In genomic region chr6:166435574-166435973, GRCh38 we compare ENCODE assay signal across 10 cellular contexts. TPM values are rescaled to one million over a fixed set of nuclear protein-coding genes. Genes with fewer than 3 reads are reported as not detected.
DNase-seq lines count a peak whose midpoint lies in the region; ATAC-seq and TF ChIP-seq lines count a peak whose summit lies in the region.
"Had no signal": no experiment of that assay in that cellular context is flagged by ENCODE, and none has a peak within 500 bp of the region (broad histone marks: within the 10 kb centered on the region; RNA-seq: fewer than 3 reads in every experiment).

No MANE protein-coding gene starts in this region.

- H4K5ac ChIP-seq in H9 (ENCODE audit: insufficient read length, low read depth, low read length): no peak overlapping the region

- WGBS in H9 (ENCODE audit: extremely low coverage, insufficient read length, low lambda C conversion rate): no CpG with 5 or more reads among the region's 10 CpGs

- H3K56ac ChIP-seq in H9 (ENCODE audit: insufficient read length, low read depth, low read length): no peak overlapping the region

- no peaks in the 10 kb centered on the region for H4K20me1 ChIP-seq in H9 (ENCODE audit: control insufficient read depth, insufficient read depth, insufficient read length)

- H3K9ac ChIP-seq in H9 (ENCODE audit: extremely low read depth, insufficient read length, low read length): no peak overlapping the region

- no peaks in the 10 kb centered on the region for H3K9me3 ChIP-seq in AG04450 (ENCODE audit: control insufficient read depth, insufficient read depth, low read length)
- no peaks in the 10 kb centered on the region for H3K9me3 ChIP-seq in H9 (ENCODE audit: control insufficient read depth, low read depth, low read length)
- H3K9me3 ChIP-seq: prostate gland had no signal

- H2AFZ ChIP-seq in H9 (ENCODE audit: low read length): no peak overlapping the region

- no peak overlapping the region for H3K18ac ChIP-seq in H9 (ENCODE audit: insufficient read length, low read depth, low read length)

- H3K27ac Mint-ChIP-seq in H9: peak overlapping the region in 1 of 3 experiments; percentile 65; a peak in 1 of 7 replicates
- H3K27ac Mint-ChIP-seq in activated CD4-positive, alpha-beta T cell treated with anti-CD3 and anti-CD28 coated beads, Interleukin-2, amount 10 ng/mL, durations not matched to agents 7 days and 5 days: no peak overlapping the region

- H3T11ph ChIP-seq in H9 (ENCODE audit: low read length): no peak overlapping the region

- peak; percentile 48 to 78 for ATAC-seq in left cardiac atrium
- ATAC-seq in GM21367 (IDR thresholded peaks at IDR 0.05; ENCODE audit: unreplicated experiment): no peak

- H2AK5ac ChIP-seq in H9 (ENCODE audit: insufficient read length, low read length): no peak overlapping the region

- H3K23me2 ChIP-seq in H9 (ENCODE audit: insufficient read length, low read depth, low read length, poor library complexity, severe bottlenecking): no peaks in the 10 kb centered on the region

- DNase-seq in AG04450 (ENCODE audit: low read depth, low spot score) (no peak), H9 (peak; percentile 25), left cardiac atrium (peak; percentile 40), GOT3 (lab: John Stamatoyannopoulos, UW) (no peak), substantia nigra (lab: John Stamatoyannopoulos, UW) (no peak), NCI-H82 (lab: John Stamatoyannopoulos, UW) (no peak)
- DNase-seq in activated CD4-positive, alpha-beta T cell treated with anti-CD3 and anti-CD28 coated beads, Interleukin-2, amount 10 ng/mL, durations not matched to agents 7 days and 5 days: peak; percentile 31
- DNase-seq: glutamatergic neuron had no signal

- no peaks in the 10 kb centered on the region for H3K9me3 Mint-ChIP-seq in H9
- no peaks in the 10 kb centered on the region for H3K9me3 Mint-ChIP-seq in activated CD4-positive, alpha-beta T cell treated with anti-CD3 and anti-CD28 coated beads, Interleukin-2, amount 10 ng/mL, durations not matched to agents 7 days and 5 days

- H3K14ac ChIP-seq in H9 (ENCODE audit: insufficient read depth, low read length): no peak overlapping the region

- H4K8ac ChIP-seq in H9 (replicated peaks; ENCODE audit: insufficient read length, low read depth, low read length): no peak overlapping the region

- no peak overlapping the region for H2BK12ac ChIP-seq in H9 (ENCODE audit: insufficient read length, low read depth, low read length)

- no peak overlapping the region for H2BK20ac ChIP-seq in H9 (ENCODE audit: low read depth, low read length, poor library complexity, severe bottlenecking)

- no peaks in the 10 kb centered on the region for H3K79me1 ChIP-seq in H9 (ENCODE audit: insufficient read depth, low read depth, low read length, poor library complexity, severe bottlenecking)

- no peak overlapping the region for H3K23ac ChIP-seq in H9 (ENCODE audit: insufficient read length, low read depth, low read length)

- no peaks in the 10 kb centered on the region for H3K27me3 Mint-ChIP-seq in H9 (ENCODE audit: low read depth)
- no peaks in the 10 kb centered on the region for H3K27me3 Mint-ChIP-seq in activated CD4-positive, alpha-beta T cell treated with anti-CD3 and anti-CD28 coated beads, Interleukin-2, amount 10 ng/mL, durations not matched to agents 7 days and 5 days

- no peak overlapping the region for H2BK5ac ChIP-seq in H9 (ENCODE audit: insufficient read length, low read length)

- CTCF ChIA-PET in AG04450 (lab: Charles Lee): interaction anchor here (1.2 kb wide), 1 partner anchor 20 kb away, joined by 3 read pairs; no protein-coding TSS in a partner anchor
- CTCF ChIA-PET in activated CD4-positive, alpha-beta T cell treated with anti-CD3 and anti-CD28 coated beads, Interleukin-2, amount 10 ng/mL, durations not matched to agents 7 days and 5 days (lab: Charles Lee): interaction anchor here (0.6 to 1.4 kb wide), 2 partner anchors 11 kb away, joined by 3 to 4 read pairs; no protein-coding TSS in a partner anchor

- no peak overlapping the region for H2BK15ac ChIP-seq in H9 (ENCODE audit: low read depth, low read length)

- H3K4ac ChIP-seq in H9 (ENCODE audit: low read depth, low read length): no peak overlapping the region

- H3K27ac ChIP-seq in AG04450 (ENCODE audit: low read depth, low read length) (peak overlapping the region; percentile 11), H9 (ENCODE audit: insufficient read length, low read depth, low read length) (no peak overlapping the region), substantia nigra (ENCODE audit: low read depth, low read length, poor library complexity, severe bottlenecking) (no peak overlapping the region)
- H3K27ac ChIP-seq: prostate gland had no signal

- H3K4me2 ChIP-seq in H9 (ENCODE audit: insufficient read depth, insufficient read length, low read length): no peak overlapping the region

- POLR2A ChIA-PET in AG04450 (lab: Yijun Ruan, JAX): no interaction called here
- POLR2A ChIA-PET in activated CD4-positive, alpha-beta T cell treated with anti-CD3 and anti-CD28 coated beads, Interleukin-2, amount 10 ng/mL, durations not matched to agents 7 days and 5 days (lab: Charles Lee): no interaction called here

- H3K4me1 Mint-ChIP-seq in H9: 0 out of 4 replicates have a peak, but pooled peaks cover 0 to 4% of the 10 kb centered on the region in 2 experiments
- H3K4me1 Mint-ChIP-seq in activated CD4-positive, alpha-beta T cell treated with anti-CD3 and anti-CD28 coated beads, Interleukin-2, amount 10 ng/mL, durations not matched to agents 7 days and 5 days: peaks cover 23% of the 10 kb centered on the region

- no peaks in the 10 kb centered on the region for H3K79me2 ChIP-seq in H9 (ENCODE audit: insufficient read depth, low read length)

- H3K27me3 ChIP-seq in AG04450 (ENCODE audit: control insufficient read depth, insufficient read depth, low read length) (no peaks in the 10 kb centered on the region), H9 (ENCODE audit: insufficient read depth, low read length) (no peaks in the 10 kb centered on the region)

- H3K36me3 Mint-ChIP-seq in H9 (ENCODE audit: insufficient read depth in 1 of 3, low read depth in 3 of 3): peaks cover 10 to 13% (median 12%) of the 10 kb centered on the region in 3 experiments; a peak in 5 of 7 replicates
- no peaks in the 10 kb centered on the region for H3K36me3 Mint-ChIP-seq in activated CD4-positive, alpha-beta T cell treated with anti-CD3 and anti-CD28 coated beads, Interleukin-2, amount 10 ng/mL, durations not matched to agents 7 days and 5 days (ENCODE audit: low read depth)

- intact Hi-C loops in left cardiac atrium (cut with DNase I): no loop called here

- no peak overlapping the region for H3K4me3 Mint-ChIP-seq in H9
- H3K4me3 Mint-ChIP-seq in activated CD4-positive, alpha-beta T cell treated with anti-CD3 and anti-CD28 coated beads, Interleukin-2, amount 10 ng/mL, durations not matched to agents 7 days and 5 days: no peak overlapping the region

- no peak overlapping the region for H2BK120ac ChIP-seq in H9 (ENCODE audit: low read depth, low read length, poor library complexity, severe bottlenecking)

- no peaks in the 10 kb centered on the region for H3K4me1 ChIP-seq in H9 (ENCODE audit: insufficient read depth, low read length)
- H3K4me1 ChIP-seq: prostate gland had no signal

- TF ChIP-seq CTCF in AG04450 (IDR thresholded peaks at IDR 0.05; ENCODE audit: low read depth, low read length): no peak
- TF ChIP-seq CTCF in H9 (conservative IDR thresholded peaks at IDR 0.05): peak; percentile 16; the same call in 1 of the 3 replicates

- no peak overlapping the region for H4K91ac ChIP-seq in H9 (ENCODE audit: insufficient read length, low read depth, low read length)

- no peak overlapping the region for H3K4me3 ChIP-seq in AG04450 (ENCODE audit: low read depth, low read length)
- H3K4me3 ChIP-seq: prostate gland had no signal

RNA-seq across cellular contexts. Expression of gene MPC1, which starts 52.8 kb away (rescaled TPM):
- 15.7 and 20.0 TPM in 2 replicates for polyA plus RNA-seq in AG04450 (2011; rRNA removed)
- 6.3 and 7.5 TPM in 2 replicates for polyA minus RNA-seq in AG04450 (2011; rRNA and poly(A)+ RNA removed)
- 9.7 and 10.0 TPM in 2 replicates for total RNA-seq in H9 (2021)
- total RNA-seq in activated CD4-positive, alpha-beta T cell treated with anti-CD3 and anti-CD28 coated beads, Interleukin-2, amount 10 ng/mL, durations not matched to agents 7 days and 5 days: 10 to 100 TPM; 27.1 to 28.3 TPM
- total RNA-seq in left cardiac atrium: 100 to 1,000 TPM; 273 to 352 TPM

Comparison
In these comparisons a context has a peak if more than half of its experiments do, and no peak if none do; other contexts are left out.
1. DNase-seq: peak in H9 (single experiment), activated CD4-positive, alpha-beta T cell treated with anti-CD3 and anti-CD28 coated beads, Interleukin-2, amount 10 ng/mL, durations not matched to agents 7 days and 5 days (single experiment) and left cardiac atrium (single experiment); none in AG04450 (single experiment), GOT3 (single experiment), substantia nigra (0 of 49) and NCI-H82 (single experiment).
2. RNA of gene MPC1, which starts 52.8 kb away (total RNA-seq): 273 to 352 TPM in left cardiac atrium; 27.1 to 28.3 TPM in activated CD4-positive, alpha-beta T cell treated with anti-CD3 and anti-CD28 coated beads, Interleukin-2, amount 10 ng/mL, durations not matched to agents 7 days and 5 days and 9.7 to 10.0 TPM in H9; every median in the first group is over 4 times any median in the second.